Comparison of ENCODE assay signal across 19 cellular contexts in genomic region chr6:169489642-169490408, GRCh38.
DNase-seq lines count a peak whose midpoint lies in the region; ATAC-seq and TF ChIP-seq lines count a peak whose summit lies in the region.
"Had no signal": no experiment of that assay in that cellular context is flagged by ENCODE, and none has a peak within 500 bp of the region (broad histone marks: within the 10 kb centered on the region; RNA-seq: fewer than 3 reads in every experiment).

No MANE protein-coding gene starts in this region.

- no peak for TF ChIP-seq EP300 in sigmoid colon (IDR thresholded peaks at IDR 0.05)

- peaks cover 0 to 11% (median 9%) of the 10 kb centered on the region in 4 donors for H3K4me1 ChIP-seq in sigmoid colon
- H3K4me1 ChIP-seq: BLaER1, foreskin keratinocyte had no signal

- H3K27ac ChIP-seq in WERI-Rb-1, result peak overlapping the region; percentile 59
- H3K27ac ChIP-seq in sigmoid colon, result peak overlapping the region in 1 of 4 donors; percentile 9
- H3K27ac ChIP-seq: BLaER1, foreskin keratinocyte, HL-60 had no signal

- ATAC-seq in GM21786 (IDR thresholded peaks at IDR 0.05; ENCODE audit: unreplicated experiment), result no peak
- ATAC-seq: activated CD8-positive, alpha-beta T cell treated with anti-CD3 and anti-CD28 coated beads, Interleukin-2, amount 10 ng/mL, durations not matched to agents 7 days and 5 days; activated T-cell treated with anti-CD3 and anti-CD28 coated beads, Interleukin-2, amount 50 U/mL, for 4 hours; foreskin keratinocyte; stimulated activated naive B cell treated with anti-CD40 and anti-IgM and Interleukin-4, amounts not matched to agents 10 μg/mL and 1 μg/mL and 100 μg/mL, for 72 hours had no signal

- WGBS in sigmoid colon, 2 donors, result 81 to 85% methylated on average over 9 of the region's 9 CpGs

- H3K27me3 ChIP-seq in WERI-Rb-1 (ENCODE audit: insufficient read depth, low read depth, severe bottlenecking) (no peaks in the 10 kb centered on the region), sigmoid colon (no peaks in the 10 kb centered on the region)
- H3K27me3 ChIP-seq: BLaER1, foreskin keratinocyte, tibial artery had no signal

- no peak for TF ChIP-seq POLR2A in sigmoid colon (IDR thresholded peaks at IDR 0.05)

- no peak for TF ChIP-seq CTCF in WERI-Rb-1 (IDR thresholded peaks at IDR 0.05; ENCODE audit: low read depth, low read length)
- peak; percentile 2 for TF ChIP-seq CTCF in foreskin fibroblast (IDR thresholded peaks at IDR 0.05; ENCODE audit: low read depth, low read length)
- no peak for TF ChIP-seq CTCF in sigmoid colon (IDR thresholded peaks at IDR 0.05)

- intact Hi-C loops in sigmoid colon (cut with DNase I), result no loop called here

- peak; percentile 56 for DNase-seq in GM04503 (ENCODE audit: low read depth)
- DNase-seq in WERI-Rb-1, result peak; percentile 28
- peak; percentile 36 to 75 for DNase-seq in foreskin fibroblast
- peak; percentile 78 for DNase-seq in stromal cell of bone marrow (ENCODE audit: low read depth)
- DNase-seq in sigmoid colon, result no peak
- DNase-seq in NCI-H82 (lab: John Stamatoyannopoulos, UW), result no peak
- DNase-seq: activated CD4-positive, CD25-positive, alpha-beta regulatory T cell; activated CD8-positive, alpha-beta T cell treated with anti-CD3 and anti-CD28 coated beads, Interleukin-2, amount 10 ng/mL, durations not matched to agents 7 days and 5 days; activated T-cell treated with anti-CD3 and anti-CD28 coated beads, Interleukin-2, amount 50 U/mL, for 4 hours; foreskin keratinocyte; midbrain; MM.1S; NCI-H1694; SK-N-SH; stimulated activated naive B cell treated with anti-CD40 and anti-IgM and Interleukin-4, amounts not matched to agents 10 μg/mL and 1 μg/mL and 100 μg/mL, for 72 hours; tibial artery had no signal

- H3K4me3 ChIP-seq in WERI-Rb-1 (ENCODE audit: low read depth, low read length), result peak overlapping the region; percentile 9; the same call in 1 of the 2 replicates
- no peak overlapping the region for H3K4me3 ChIP-seq in foreskin fibroblast (ENCODE audit: low read depth in 1 of 2, low read length in 2 of 2)
- no peak overlapping the region for H3K4me3 ChIP-seq in sigmoid colon
- H3K4me3 ChIP-seq: BLaER1, tibial artery had no signal

- H3K36me3 ChIP-seq in WERI-Rb-1, result no peaks in the 10 kb centered on the region
- H3K36me3 ChIP-seq in sigmoid colon, result no peaks in the 10 kb centered on the region
- H3K36me3 ChIP-seq: BLaER1, tibial artery had no signal

- H3K9me3 ChIP-seq in WERI-Rb-1 (ENCODE audit: severe bottlenecking) (no peaks in the 10 kb centered on the region), sigmoid colon (no peaks in the 10 kb centered on the region)
- H3K9me3 ChIP-seq: SK-N-SH, tibial artery had no signal

Comparison
In these comparisons a context has a peak if more than half of its experiments do, and no peak if none do; other contexts are left out.
1. DNase-seq: peak in GM04503 (single experiment), WERI-Rb-1 (single experiment), foreskin fibroblast (2 of 2) and stromal cell of bone marrow (single experiment); none in sigmoid colon (single experiment) and NCI-H82 (single experiment).